Comparison of ENCODE assay signal across 8 cellular contexts in the genomic region with DNA sequence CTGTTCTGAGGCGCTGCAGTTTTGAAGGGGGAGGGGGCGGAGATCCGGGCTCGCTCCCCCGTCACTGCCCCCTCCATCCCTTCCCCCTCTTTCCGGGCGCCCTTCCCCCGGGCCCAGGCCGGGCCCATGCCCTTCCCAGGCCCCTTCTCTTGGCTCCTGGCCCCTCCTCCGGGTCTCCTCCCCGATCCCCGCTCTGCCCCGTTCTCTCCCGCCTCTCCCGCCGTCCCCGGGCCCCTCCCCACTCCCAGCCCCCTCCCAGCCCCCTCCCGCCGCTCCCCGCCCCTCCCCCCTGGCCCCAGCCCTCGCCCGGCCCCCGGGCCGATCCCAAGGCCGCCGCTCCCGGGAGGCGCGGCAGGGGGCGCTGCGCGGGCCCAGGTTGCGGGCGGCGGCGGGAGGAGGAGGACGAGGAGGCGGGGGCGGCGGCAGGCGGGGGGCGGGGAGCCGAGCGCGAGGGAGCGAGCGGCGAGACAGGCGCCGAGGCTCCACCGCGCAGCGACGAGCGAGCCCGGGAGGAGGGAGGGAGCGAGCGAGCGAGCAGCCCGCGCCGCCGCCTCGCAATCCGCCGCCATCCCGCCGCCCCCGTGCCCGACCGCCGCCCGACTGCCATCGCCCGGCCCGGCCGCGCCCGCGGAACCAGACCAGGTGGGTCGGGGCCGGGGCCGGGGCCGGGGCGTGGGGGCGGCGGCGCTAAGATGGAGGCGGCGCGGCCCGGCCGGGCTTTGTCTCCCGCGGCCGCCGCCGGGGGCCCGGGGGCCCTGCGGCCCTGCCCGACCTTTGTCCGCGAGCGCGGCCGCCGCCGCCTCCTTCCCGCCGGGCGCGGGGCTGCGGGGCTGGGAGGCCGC. TPM values are rescaled to one million over a fixed set of nuclear protein-coding genes. Genes with fewer than 3 reads are reported as not detected.
DNase-seq lines count a peak whose midpoint lies in the region; FAIRE-seq and TF ChIP-seq lines count a peak whose summit lies in the region.

A gene (plus strand): TSS at position 465 of the 842 bp plus-strand sequence. CDS start 36,059 bp downstream, outside the sequence.

- intact Hi-C loops in T-helper 2 cell treated with Interferon-gamma antibody and Interleukin-4, amounts not matched to agents 100 ng/mL and 5 ng/mL, for 36 hours (cut with micrococcal nuclease), result loop anchor here (1.0 to 2.0 kb wide), 3 partner anchors 15 to 107 kb away; no protein-coding TSS in a partner anchor

- no peak for FAIRE-seq in H54 (lab: Jason Lieb, UNC)

- H3K27ac ChIP-seq in angular gyrus (ENCODE audit: low read depth, low read length) (peak within 1 kb of the TSS; percentile 74), right atrium auricular region (peak within 1 kb of the TSS; percentile 95 to 98), urinary bladder (ENCODE audit: low read depth) (peak within 1 kb of the TSS; percentile 97)

- no peaks in the 10 kb centered on the region for H3K9me3 ChIP-seq in right atrium auricular region

- DNase-seq in ELR (ENCODE audit: low read depth), result peak; percentile 87
- no peak for DNase-seq in H54 (ENCODE audit: insufficient read length, low spot score)
- peak; percentile 89 for DNase-seq in NB4 (ENCODE audit: low read depth)
- DNase-seq in right atrium auricular region (ENCODE audit: low spot score), result peak; percentile 69
- no peak for DNase-seq in pulmonary artery endothelial cell (ENCODE audit: low read depth, low spot score)

- H3K4me3 ChIP-seq in NB4 (ENCODE audit: low read depth, low read length) (peak within 1 kb of the TSS; percentile 91), right atrium auricular region (peak within 1 kb of the TSS; percentile 77 to 93), urinary bladder (ENCODE audit: low read depth, low read length) (peak within 1 kb of the TSS; percentile 95)

- peaks cover 6 to 48% of the 10 kb centered on the region in 2 donors for H3K4me1 ChIP-seq in right atrium auricular region
- peaks cover 2% of the 10 kb centered on the region for H3K4me1 ChIP-seq in urinary bladder (ENCODE audit: insufficient read depth)

- TF ChIP-seq POLR2A in H54 (IDR thresholded peaks at IDR 0.05; ENCODE audit: low read depth, low read length), result peak; percentile 56; the same call in 1 of the 2 replicates
- peak; percentile 86 for TF ChIP-seq POLR2A in NB4 (IDR thresholded peaks at IDR 0.05; ENCODE audit: extremely low read depth, insufficient read length)

- no peaks in the 10 kb centered on the region for H3K27me3 ChIP-seq in right atrium auricular region

- WGBS in urinary bladder, result under 1% methylated on average over 108 of the region's 114 CpGs

- H3K36me3 ChIP-seq in right atrium auricular region, result no peaks in the 10 kb centered on the region
- no peaks in the 10 kb centered on the region for H3K36me3 ChIP-seq in urinary bladder (ENCODE audit: insufficient read depth)

- TF ChIP-seq CTCF in NB4 (IDR thresholded peaks at IDR 0.05; ENCODE audit: low read depth, low read length), result no peak
- TF ChIP-seq CTCF in right atrium auricular region (IDR thresholded peaks at IDR 0.05), result peak; percentile 75 to 92

RNA-seq across cellular contexts. Expression of the gene that starts here (rescaled TPM):
- total RNA-seq in T-helper 2 cell treated with Interferon-gamma antibody and Interleukin-4, amounts not matched to agents 100 ng/mL and 5 ng/mL, for 36 hours, result 181 and 190 TPM in 2 replicates
- total RNA-seq in right atrium auricular region (100 to 1,000 TPM in 1 of 2 donors, 10 to 100 TPM in 1; 76.7 to 120 TPM), pulmonary artery endothelial cell (47.2 and 61.3 TPM in 2 replicates), urinary bladder (78.7 TPM)
- 82.3 TPM for polyA plus RNA-seq in urinary bladder

Comparison
In these comparisons a context has a peak if more than half of its experiments do, and no peak if none do; other contexts are left out.
1. DNase-seq: peak in ELR (single experiment), NB4 (single experiment) and right atrium auricular region (single experiment); none in H54 (single experiment) and pulmonary artery endothelial cell (single experiment).
2. Peak in every context shown above with its lines, with median percentiles within 50 percentile points of each other: H3K4me3 ChIP-seq and H3K27ac ChIP-seq.